In genomic region chr16:82855471-82855870, GRCh38 we compare ENCODE assay signal across 16 cellular contexts.
"Had no signal": no experiment of that assay in that cellular context is flagged by ENCODE, and none has a peak within 500 bp of the region (broad histone marks: within the 10 kb centered on the region; RNA-seq: fewer than 3 reads in every experiment).

No MANE protein-coding gene starts in this region.

- H3K27ac ChIP-seq: adrenal gland, esophagus muscularis mucosa, left ventricle myocardium inferior, skin epidermis, testis, upper lobe of left lung, WERI-Rb-1 had no signal

- H3K27me3 ChIP-seq: adrenal gland, esophagus muscularis mucosa, testis, upper lobe of left lung had no signal

- H3K4me1 ChIP-seq: adrenal gland, esophagus muscularis mucosa, testis, upper lobe of left lung had no signal

- ATAC-seq: activated T-cell treated with anti-CD3 and anti-CD28 coated beads, Interleukin-2, amount 50 U/mL, for 72 hours; right cardiac atrium had no signal

- H3K36me3 ChIP-seq: adrenal gland, upper lobe of left lung, WERI-Rb-1 had no signal

- H3K4me3 ChIP-seq: adrenal gland, esophagus muscularis mucosa, left ventricle myocardium inferior, skin epidermis, testis, upper lobe of left lung had no signal

- DNase-seq: activated CD4-positive, alpha-beta T cell treated with anti-CD3 and anti-CD28 coated beads for 1 hour; activated CD8-positive, alpha-beta memory T cell treated with anti-CD3 and anti-CD28 coated beads for 24 hours; activated CD8-positive, alpha-beta memory T cell treated with anti-CD3 and anti-CD28 coated beads, Interleukin-2, amount 50 U/mL, for 48 hours; activated effector memory CD4-positive, alpha-beta T cell treated with anti-CD3 and anti-CD28 coated beads, Interleukin-2, amount 50 U/mL, for 16 hours; activated T-cell treated with anti-CD3 and anti-CD28 coated beads, Interleukin-2, amount 50 U/mL, for 72 hours; adrenal gland; effector CD8-positive, alpha-beta T cell; left ventricle myocardium inferior; mammary epithelial cell; occipital lobe; right cardiac atrium; testis; WERI-Rb-1 had no signal

- H3K9me3 ChIP-seq: adrenal gland, esophagus muscularis mucosa, left ventricle myocardium inferior, testis, upper lobe of left lung had no signal
